Comparison of ENCODE assay signal across 1 cellular context in genomic region chr10:99331207-99331803, GRCh38.
TF ChIP-seq lines count a peak whose summit lies in the region.

No MANE protein-coding gene starts in this region.

TF ChIP-seq in IMR-90, 13 proteins besides CTCF, POLR2A, EP300 and RAD21 (continued from another document):
- TF ChIP-seq RCOR1 (IDR thresholded peaks at IDR 0.05; ENCODE audit: insufficient replicate concordance, low read length) = no peak
TF ChIP-seq in IMR-90: peak in this region for 0.
